ENCODE assay signal across 21 cellular contexts in genomic region chr1:1141911-1142250, GRCh38. TPM values are rescaled to one million over a fixed set of nuclear protein-coding genes. Genes with fewer than 3 reads are reported as not detected.
"Had no signal": no experiment of that assay in that cellular context is flagged by ENCODE, and none has a peak within 500 bp of the region (broad histone marks: within the 10 kb centered on the region; RNA-seq: fewer than 3 reads in every experiment).

No MANE protein-coding gene starts in this region.

- H3K9me3 Mint-ChIP-seq: natural killer cell treated with Interleukin-12 subunit alpha and Interleukin-12 subunit beta and Interleukin-15 and Interleukin-18, amount 100 ng/mL, for 72 hours; T-cell had no signal

- H3K4me1 ChIP-seq: ascending aorta had no signal

- H3K27ac ChIP-seq: ascending aorta, breast epithelium, esophagus squamous epithelium, left lung, SK-N-MC, thoracic aorta, WERI-Rb-1 had no signal

- H3K27me3 Mint-ChIP-seq: activated naive CD8-positive, alpha-beta T cell; natural killer cell treated with Interleukin-12 subunit alpha and Interleukin-12 subunit beta and Interleukin-15 and Interleukin-18, amount 100 ng/mL, for 72 hours; T-cell had no signal

- H3K36me3 ChIP-seq: ascending aorta, breast epithelium, esophagus squamous epithelium, left lung, thoracic aorta, WERI-Rb-1 had no signal

- ATAC-seq: left lung; natural killer cell treated with Interleukin-12 subunit alpha and Interleukin-12 subunit beta and Interleukin-15 and Interleukin-18, amount 100 ng/mL, for 72 hours; T-cell had no signal

- H3K36me3 Mint-ChIP-seq: activated naive CD8-positive, alpha-beta T cell; natural killer cell treated with Interleukin-12 subunit alpha and Interleukin-12 subunit beta and Interleukin-15 and Interleukin-18, amount 100 ng/mL, for 72 hours; T-cell had no signal

- H3K9me3 ChIP-seq: ascending aorta, breast epithelium, esophagus squamous epithelium, left lung, thoracic aorta had no signal

- H3K4me3 Mint-ChIP-seq: activated naive CD8-positive, alpha-beta T cell; natural killer cell treated with Interleukin-12 subunit alpha and Interleukin-12 subunit beta and Interleukin-15 and Interleukin-18, amount 100 ng/mL, for 72 hours; T-cell had no signal

- DNase-seq: activated effector memory CD4-positive, alpha-beta T cell treated with Interleukin-2 at 50 U/mL for 16 hours; cerebellar nuclear complex; effector CD8-positive, alpha-beta T cell; esophagus squamous epithelium; glutamatergic neuron; hypothalamus; kidney; left lung; mesendoderm; nucleus accumbens; stimulated activated CD4-positive, alpha-beta T cell treated with anti-CD3 and anti-CD28 coated beads, Interleukin-2, amount 100 ng/mL, for 48 hours had no signal

- H3K27ac Mint-ChIP-seq: activated naive CD8-positive, alpha-beta T cell had no signal

- H3K27me3 ChIP-seq: ascending aorta had no signal

- H3K4me3 ChIP-seq: ascending aorta, breast epithelium, esophagus squamous epithelium, left lung, SK-N-MC, thoracic aorta had no signal

RNA-seq across cellular contexts. Expression of gene TTLL10, which starts 31.8 kb away (rescaled TPM):
- total RNA-seq: ascending aorta, endothelial cell of umbilical vein, fibroblast of villous mesenchyme, thoracic aorta had no signal
- polyA plus RNA-seq: endothelial cell of umbilical vein had no signal
